2 cellular contexts compared by ENCODE assay signal in the genomic region with DNA sequence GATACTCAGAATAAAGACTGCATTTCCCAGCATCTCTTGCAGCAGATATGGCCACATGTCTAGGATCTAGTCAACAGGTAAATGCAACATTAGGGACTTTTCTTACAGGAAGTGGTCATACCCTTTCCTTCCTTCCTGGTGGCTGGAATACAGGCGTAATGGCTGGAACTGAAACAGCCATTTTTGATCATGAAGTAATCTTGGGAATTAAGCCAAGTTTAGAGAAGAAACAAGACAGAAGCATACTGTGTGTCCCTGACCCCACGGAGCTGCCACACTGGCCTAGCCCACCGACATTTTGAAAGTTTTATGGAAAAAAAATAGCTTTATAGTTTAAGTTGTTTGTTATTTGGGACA.
TF ChIP-seq lines count a peak whose summit lies in the region.

No MANE protein-coding gene starts in this region.

TF ChIP-seq in WTC11, 78 proteins besides CTCF, POLR2A, EP300 and RAD21 (continued from another document):
- TF ChIP-seq ZNF232 (CRISPR knock-in tag; IDR thresholded peaks at IDR 0.05): no peak
- TF ChIP-seq ZNF671 (CRISPR knock-in tag; IDR thresholded peaks at IDR 0.05): no peak
- TF ChIP-seq GRHL2 (CRISPR knock-in tag; IDR thresholded peaks at IDR 0.05; ENCODE audit: insufficient replicate concordance, severe bottlenecking): no peak
- TF ChIP-seq ZNF263 (CRISPR knock-in tag; IDR thresholded peaks at IDR 0.05; ENCODE audit: low read depth): no peak

TF ChIP-seq in endothelial cell of umbilical vein, 7 proteins besides CTCF, POLR2A, EP300 and RAD21 (continued from another document):
- TF ChIP-seq, protein P1, sequence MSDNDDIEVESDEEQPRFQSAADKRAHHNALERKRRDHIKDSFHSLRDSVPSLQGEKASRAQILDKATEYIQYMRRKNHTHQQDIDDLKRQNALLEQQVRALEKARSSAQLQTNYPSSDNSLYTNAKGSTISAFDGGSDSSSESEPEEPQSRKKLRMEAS (IDR thresholded peaks at IDR 0.05; ENCODE audit: insufficient read depth, insufficient read length): no peak
- no peak for TF ChIP-seq GATA2 (IDR thresholded peaks at IDR 0.05; ENCODE audit: insufficient read depth, insufficient read length, low read depth, low read length)
